In the genomic region with DNA sequence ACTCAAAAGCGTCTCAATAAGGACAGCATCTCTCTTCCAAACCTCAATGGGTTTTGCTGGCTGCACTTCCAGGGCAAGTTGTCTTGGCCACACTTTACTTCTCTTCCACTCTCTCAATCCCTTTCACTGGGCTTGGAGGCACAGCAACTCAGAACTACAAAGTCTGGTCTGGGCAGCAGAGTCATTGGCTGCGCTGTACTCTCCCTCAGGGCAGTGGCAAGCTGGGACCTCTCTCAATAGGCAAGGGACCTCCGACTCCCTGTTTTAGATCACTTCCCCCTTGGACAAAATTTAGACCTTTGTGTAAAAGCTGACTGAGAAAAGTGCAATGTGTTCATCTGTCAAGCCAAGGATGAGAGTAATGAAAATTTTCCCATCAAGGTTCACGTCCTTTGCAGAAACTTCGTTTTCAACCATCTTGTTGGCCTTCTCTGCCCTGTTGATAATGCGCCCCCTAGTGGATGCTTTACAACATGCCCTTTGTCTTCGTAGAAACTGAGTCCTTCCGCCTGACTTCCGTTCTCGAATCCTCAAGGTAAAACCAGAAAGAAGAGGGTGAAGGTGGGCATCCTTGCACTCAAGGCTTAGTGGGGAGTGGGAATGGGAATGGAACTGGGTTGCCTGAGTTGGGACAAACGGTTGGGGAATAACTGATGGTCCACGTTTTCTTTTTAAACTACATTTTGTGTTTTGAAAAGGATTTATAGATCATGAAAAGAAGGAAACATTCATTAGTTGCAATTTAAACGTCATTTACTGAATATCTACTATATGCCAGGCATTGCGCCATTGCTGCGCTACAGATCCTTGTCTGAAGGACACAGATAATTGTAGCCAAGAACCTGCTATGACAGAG, we compare ENCODE assay signal across 8 cellular contexts.
DNase-seq lines count a peak whose midpoint lies in the region; ATAC-seq, FAIRE-seq and TF ChIP-seq lines count a peak whose summit lies in the region.

No MANE protein-coding gene starts in this region.

- H3K4me1 Mint-ChIP-seq in MCF 10A (ENCODE audit: insufficient read depth, unreplicated experiment), result peaks cover 22% of the 10 kb centered on the region
- peaks cover 90% of the 10 kb centered on the region for H3K4me1 Mint-ChIP-seq in stimulated activated naive CD8-positive, alpha-beta T cell treated with anti-CD3 and anti-CD28 coated beads, Interleukin-15, amount 100 ng/mL, for 72 hours

- intact Hi-C loops in MCF 10A (cut with micrococcal nuclease) (loop anchor here (1.0 to 5.0 kb wide), 4 partner anchors 96 to 311 kb away; no protein-coding TSS in a partner anchor), HepG2 (cut with micrococcal nuclease; ENCODE audit: unreplicated experiment) (loop anchor here (1.0 to 2.0 kb wide), 3 partner anchors 96 to 312 kb away; no protein-coding TSS in a partner anchor)

- no peaks in the 10 kb centered on the region for H3K27me3 Mint-ChIP-seq in MCF 10A (ENCODE audit: insufficient read depth, unreplicated experiment)
- H3K27me3 Mint-ChIP-seq in stimulated activated naive CD8-positive, alpha-beta T cell treated with anti-CD3 and anti-CD28 coated beads, Interleukin-15, amount 100 ng/mL, for 72 hours, result no peaks in the 10 kb centered on the region

- no peaks in the 10 kb centered on the region for H3K36me3 Mint-ChIP-seq in MCF 10A (ENCODE audit: insufficient read depth, unreplicated experiment)

- peak; percentile 59 for ATAC-seq in HepG2
- no peak for ATAC-seq in stimulated activated naive CD8-positive, alpha-beta T cell treated with anti-CD3 and anti-CD28 coated beads, Interleukin-15, amount 100 ng/mL, for 72 hours

- H3K27me3 ChIP-seq in SJCRH30 (0 out of 2 replicates have a peak, but pooled peaks cover 3% of the 10 kb centered on the region), HepG2 (ENCODE audit: control insufficient read depth in 1 of 2, insufficient read depth in 2 of 2, low read length in 2 of 2) (no peaks in the 10 kb centered on the region)

- H3K4me1 ChIP-seq in SJCRH30, result no peaks in the 10 kb centered on the region
- peaks cover 12% of the 10 kb centered on the region; the same call in 1 of the 2 replicates for H3K4me1 ChIP-seq in HepG2 (ENCODE audit: insufficient read depth, low read length)

- H3K27ac ChIP-seq in SJCRH30 (no peak overlapping the region), HepG2 (ENCODE audit: extremely low read length, insufficient read depth, low read length) (no peak overlapping the region)

- CTCF ChIA-PET in MCF 10A (lab: Yijun Ruan, JAX) (interaction anchor here (0.6 to 1.9 kb wide), 24 partner anchors 9 to 311 kb away, joined by 3 to 7 read pairs (median 4); a partner anchor contains a TSS), HepG2 (lab: Yijun Ruan, JAX; ENCODE audit: low intra/inter-chr PET ratio, low total read pairs) (interaction anchor here (1.3 to 1.9 kb wide), 2 partner anchors 154 to 312 kb away, joined by 4 to 14 read pairs; no protein-coding TSS in a partner anchor)

- no peak for TF ChIP-seq POLR2A in HepG2 (IDR thresholded peaks at IDR 0.05; ENCODE audit: insufficient read depth in 1 of 2, low read depth in 2 of 2, low read length in 2 of 2)

- peak; percentile 50 for TF ChIP-seq RAD21 in HepG2 (CRISPR knock-in tag; IDR thresholded peaks at IDR 0.05)

- DNase-seq in G401 (ENCODE audit: low spot score) (peak; percentile 25), LoVo (ENCODE audit: low spot score) (peak; percentile 51), SJCRH30 (peak; percentile 57 to 81), MCF 10A (ENCODE audit: unreplicated experiment) (peak; percentile 83), HepG2 (ENCODE audit: low spot score) (peak; percentile 47), SW480 (ENCODE audit: low spot score) (no peak), AG20443 (ENCODE audit: low spot score) (no peak)
- DNase-seq in stimulated activated naive CD8-positive, alpha-beta T cell treated with anti-CD3 and anti-CD28 coated beads, Interleukin-15, amount 100 ng/mL, for 72 hours, result peak; percentile 44 to 54

- H3K4me3 ChIP-seq in SJCRH30, result no peak overlapping the region
- no peak overlapping the region for H3K4me3 ChIP-seq in HepG2 (replicated peaks in 1 of 3; ENCODE audit: insufficient read depth in 1 of 3, low read depth in 2 of 3, low read length in 3 of 3)

- no peak overlapping the region for H3K27ac Mint-ChIP-seq in MCF 10A (ENCODE audit: low read depth, unreplicated experiment)
- H3K27ac Mint-ChIP-seq in stimulated activated naive CD8-positive, alpha-beta T cell treated with anti-CD3 and anti-CD28 coated beads, Interleukin-15, amount 100 ng/mL, for 72 hours, result peak overlapping the region in 1 of 2 donors; percentile 85

- POLR2A ChIA-PET in MCF 10A (lab: Yijun Ruan, JAX) (interaction anchor here (0.6 to 1.0 kb wide), 3 partner anchors 66 to 322 kb away, joined by 3 read pairs; a partner anchor contains a TSS), HepG2 (lab: Yijun Ruan, JAX) (no interaction called here)

- BruUV-seq in MCF 10A (replicated peaks; lab: Mats Ljungman, UMichigan), result no TSS peak
- BruUV-seq in HepG2 (replicated peaks; lab: Mats Ljungman, UMichigan), result no TSS peak

- TF ChIP-seq CTCF in MCF 10A (IDR thresholded peaks at IDR 0.05; ENCODE audit: unreplicated experiment) (peak; percentile 54), HepG2 (CRISPR knock-in tag; IDR thresholded peaks at IDR 0.05) (peak; percentile 82)

- no peak for TF ChIP-seq EP300 in HepG2 (IDR thresholded peaks at IDR 0.05; ENCODE audit: low read depth in 2 of 2, low read length in 2 of 2)
- TF ChIP-seq EP300 in HepG2 (CRISPR knock-in tag; IDR thresholded peaks at IDR 0.05; ENCODE audit: borderline replicate concordance), result no peak

- no peak overlapping the region for H3K9ac ChIP-seq in HepG2 (ENCODE audit: insufficient read depth, low read depth, low read length)

- H3K4me3 Mint-ChIP-seq in MCF 10A (ENCODE audit: unreplicated experiment), result no peak overlapping the region
- peak overlapping the region in 1 of 2 donors; percentile 14 for H3K4me3 Mint-ChIP-seq in stimulated activated naive CD8-positive, alpha-beta T cell treated with anti-CD3 and anti-CD28 coated beads, Interleukin-15, amount 100 ng/mL, for 72 hours

- no peaks in the 10 kb centered on the region for H3K79me2 ChIP-seq in HepG2 (ENCODE audit: insufficient read depth, low read length)

- H3K9me3 ChIP-seq in SJCRH30 (replicated peaks) (no peaks in the 10 kb centered on the region), HepG2 (ENCODE audit: low read length) (no peaks in the 10 kb centered on the region)

- H4K20me1 ChIP-seq in HepG2 (ENCODE audit: insufficient read depth, low read length), result no peaks in the 10 kb centered on the region

- H2AFZ ChIP-seq in HepG2 (ENCODE audit: low read length), result no peak overlapping the region

- 41% methylated on average over 15 of the region's 15 CpGs for WGBS in HepG2 (ENCODE audit: low lambda C conversion rate)

- H3K4me2 ChIP-seq in HepG2 (ENCODE audit: low read depth, low read length), result peak overlapping the region; percentile 25

- in situ Hi-C loops in G401 (cut with HindIII; ENCODE audit: low sequenced_read_pairs) (no loop called here), HepG2 (cut with HindIII; ENCODE audit: extremely low pct_ligation_motif_present, low pct_unique_long_range_greater_than_20kb) (loop anchor here (5.0 kb wide), 1 partner anchor 311 kb away; no protein-coding TSS in a partner anchor)

- no peaks in the 10 kb centered on the region for H3K9me3 Mint-ChIP-seq in MCF 10A (ENCODE audit: unreplicated experiment)
- H3K9me3 Mint-ChIP-seq in stimulated activated naive CD8-positive, alpha-beta T cell treated with anti-CD3 and anti-CD28 coated beads, Interleukin-15, amount 100 ng/mL, for 72 hours, result peaks cover 13 to 19% of the 10 kb centered on the region in 2 donors

- peak; percentile 79 for FAIRE-seq in HepG2 (lab: Jason Lieb, UNC)

- no peaks in the 10 kb centered on the region for H3K36me3 ChIP-seq in SJCRH30
- no peaks in the 10 kb centered on the region for H3K36me3 ChIP-seq in HepG2 (replicated peaks in 1 of 2; ENCODE audit: control insufficient read depth in 1 of 2, insufficient read depth in 2 of 2, low read length in 2 of 2)

TF ChIP-seq in HepG2, 621 proteins besides CTCF, POLR2A, EP300 and RAD21 (continues in another document):
- TF ChIP-seq, protein P1, sequence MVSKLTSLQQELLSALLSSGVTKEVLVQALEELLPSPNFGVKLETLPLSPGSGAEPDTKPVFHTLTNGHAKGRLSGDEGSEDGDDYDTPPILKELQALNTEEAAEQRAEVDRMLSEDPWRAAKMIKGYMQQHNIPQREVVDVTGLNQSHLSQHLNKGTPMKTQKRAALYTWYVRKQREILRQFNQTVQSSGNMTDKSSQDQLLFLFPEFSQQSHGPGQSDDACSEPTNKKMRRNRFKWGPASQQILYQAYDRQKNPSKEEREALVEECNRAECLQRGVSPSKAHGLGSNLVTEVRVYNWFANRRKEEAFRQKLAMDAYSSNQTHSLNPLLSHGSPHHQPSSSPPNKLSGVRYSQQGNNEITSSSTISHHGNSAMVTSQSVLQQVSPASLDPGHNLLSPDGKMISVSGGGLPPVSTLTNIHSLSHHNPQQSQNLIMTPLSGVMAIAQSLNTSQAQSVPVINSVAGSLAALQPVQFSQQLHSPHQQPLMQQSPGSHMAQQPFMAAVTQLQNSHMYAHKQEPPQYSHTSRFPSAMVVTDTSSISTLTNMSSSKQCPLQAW (CRISPR knock-in tag; IDR thresholded peaks at IDR 0.05), result 0 out of 2 replicates have a peak, but pooled peaks have one; percentile 21
- TF ChIP-seq, protein P2, sequence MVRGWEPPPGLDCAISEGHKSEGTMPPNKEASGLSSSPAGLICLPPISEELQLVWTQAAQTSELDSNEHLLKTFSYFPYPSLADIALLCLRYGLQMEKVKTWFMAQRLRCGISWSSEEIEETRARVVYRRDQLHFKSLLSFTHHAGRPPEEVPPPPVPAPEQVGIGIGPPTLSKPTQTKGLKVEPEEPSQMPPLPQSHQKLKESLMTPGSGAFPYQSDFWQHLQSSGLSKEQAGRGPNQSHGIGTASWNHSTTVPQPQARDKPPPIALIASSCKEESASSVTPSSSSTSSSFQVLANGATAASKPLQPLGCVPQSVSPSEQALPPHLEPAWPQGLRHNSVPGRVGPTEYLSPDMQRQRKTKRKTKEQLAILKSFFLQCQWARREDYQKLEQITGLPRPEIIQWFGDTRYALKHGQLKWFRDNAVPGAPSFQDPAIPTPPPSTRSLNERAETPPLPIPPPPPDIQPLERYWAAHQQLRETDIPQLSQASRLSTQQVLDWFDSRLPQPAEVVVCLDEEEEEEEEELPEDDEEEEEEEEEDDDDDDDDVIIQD (CRISPR knock-in tag; IDR thresholded peaks at IDR 0.05; ENCODE audit: low read depth), result peak; percentile 68; the same call in 1 of the 2 replicates
- TF ChIP-seq KLF6 (CRISPR knock-in tag; IDR thresholded peaks at IDR 0.05) (no peak), ZNF878 (CRISPR knock-in tag; IDR thresholded peaks at IDR 0.05) (no peak), PCBP1 (IDR thresholded peaks at IDR 0.05; ENCODE audit: borderline replicate concordance, low read depth, low read length) (no peak), ZNF883 (CRISPR knock-in tag; IDR thresholded peaks at IDR 0.05; ENCODE audit: not compliant biosample characterization) (no peak), SMC3 (IDR thresholded peaks at IDR 0.05; ENCODE audit: low read length) (peak; percentile 89), STAG1 (CRISPR knock-in tag; IDR thresholded peaks at IDR 0.05) (peak; percentile 77), ZNF501 (CRISPR knock-in tag; IDR thresholded peaks at IDR 0.05) (0 out of 2 replicates have a peak, but pooled peaks have one; percentile 28), CENPX (CRISPR knock-in tag; IDR thresholded peaks at IDR 0.05) (no peak)

Comparison
In these comparisons a context has a peak if more than half of its experiments do, and no peak if none do; other contexts are left out.
1. DNase-seq: peak in G401 (single experiment), LoVo (single experiment), SJCRH30 (2 of 2), MCF 10A (single experiment), HepG2 (single experiment) and stimulated activated naive CD8-positive, alpha-beta T cell treated with anti-CD3 and anti-CD28 coated beads, Interleukin-15, amount 100 ng/mL, for 72 hours (2 of 2); none in SW480 (single experiment) and AG20443 (single experiment).